In the genomic region with DNA sequence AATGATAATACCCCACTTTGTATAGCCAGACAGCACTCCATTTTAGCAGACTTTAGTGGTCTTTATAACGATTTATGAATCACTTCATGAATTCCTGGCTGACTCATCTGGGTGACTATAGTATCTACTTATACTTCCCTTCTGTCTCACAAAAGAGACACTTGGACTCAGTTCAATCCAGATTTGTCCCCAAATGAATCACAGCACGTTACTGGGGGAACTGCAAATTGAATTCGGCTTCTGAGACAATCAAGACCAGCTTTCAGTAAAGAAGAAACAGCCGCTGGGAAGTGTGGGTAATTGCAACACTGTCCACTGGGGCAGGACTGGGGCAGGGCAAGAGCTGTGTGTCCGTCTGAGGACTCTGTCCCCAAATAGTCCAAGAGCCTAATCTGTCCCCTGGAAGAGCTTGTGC, we compare ENCODE assay signal across 1 cellular context.
TF ChIP-seq lines count a peak whose summit lies in the region.

No MANE protein-coding gene starts in this region.

TF ChIP-seq in GM12878, 131 proteins besides CTCF, POLR2A, EP300 and RAD21 (continued from another document):
- TF ChIP-seq WRNIP1 (IDR thresholded peaks at IDR 0.05; ENCODE audit: borderline replicate concordance, low read depth, low read length), result no peak
- no peak for TF ChIP-seq MXI1 (IDR thresholded peaks at IDR 0.05; ENCODE audit: low read depth, low read length)
- TF ChIP-seq FOS (IDR thresholded peaks at IDR 0.05; ENCODE audit: borderline replicate concordance, extremely low read depth, insufficient read length), result no peak
- TF ChIP-seq ZNF217 (IDR thresholded peaks at IDR 0.05), result no peak
- no peak for TF ChIP-seq BCLAF1 (IDR thresholded peaks at IDR 0.05)
- TF ChIP-seq BHLHE40 (IDR thresholded peaks at IDR 0.05; ENCODE audit: borderline replicate concordance in 1 of 2, low read depth in 2 of 2, low read length in 1 of 2), result peak in 1 of 2 experiments; percentile 46; a peak in 1 of 4 replicates
